ENCODE assay signal across 12 cellular contexts in the genomic region with DNA sequence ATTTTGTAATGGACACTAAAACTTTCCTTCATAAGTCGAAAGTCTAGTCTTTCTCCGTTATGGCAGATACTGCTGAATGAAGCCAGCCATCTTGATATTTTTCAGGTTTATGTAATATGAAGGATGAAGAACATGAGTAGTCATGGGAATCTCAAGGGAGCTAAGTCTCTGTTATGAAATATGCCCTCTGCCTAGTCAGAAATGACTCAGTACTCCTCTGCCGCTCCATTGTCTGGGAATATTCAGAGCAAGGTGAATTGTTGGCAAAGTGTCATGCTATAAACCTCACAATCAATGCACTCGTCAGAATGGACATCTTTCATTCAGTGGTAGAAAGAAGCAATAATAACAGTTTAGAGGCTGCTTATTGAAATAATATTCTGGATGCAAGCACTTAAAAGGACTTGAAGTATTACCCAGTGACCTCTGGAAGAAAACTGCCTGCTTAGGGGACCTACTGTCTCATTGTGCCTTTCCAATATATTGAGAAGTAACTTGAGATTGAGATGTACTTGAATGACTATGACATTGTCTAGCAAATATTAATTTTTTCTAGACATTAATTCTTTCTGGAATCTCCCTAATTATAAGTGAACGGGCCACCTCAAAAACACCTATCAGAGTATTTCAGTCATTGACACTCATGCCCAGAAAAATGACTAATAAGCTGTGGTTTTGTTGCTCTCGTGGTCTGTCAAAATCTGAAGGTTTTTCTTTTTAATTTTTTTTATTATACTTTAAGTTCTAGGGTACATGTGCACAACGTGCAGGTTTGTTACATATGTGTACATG.
"Had no signal": no experiment of that assay in that cellular context is flagged by ENCODE, and none has a peak within 500 bp of the region (broad histone marks: within the 10 kb centered on the region; RNA-seq: fewer than 3 reads in every experiment).

No MANE protein-coding gene starts in this region.

- H3K9me3 ChIP-seq: neutrophil, stomach, vagina had no signal

- H3K4me1 ChIP-seq: stomach, vagina had no signal

- ATAC-seq: left cardiac atrium; naive thymus-derived CD4-positive, alpha-beta T cell had no signal

- H3K36me3 ChIP-seq: neutrophil, stomach, vagina had no signal

- H3K27ac ChIP-seq: coronary artery, neutrophil, stomach, vagina had no signal

- H3K4me3 ChIP-seq: coronary artery, stomach, vagina had no signal

- DNase-seq: activated CD4-positive, alpha-beta T cell treated with anti-CD3 and anti-CD28 coated beads, Interleukin-2, amount 10 ng/mL, durations not matched to agents 24 days and 14 days; activated naive CD4-positive, alpha-beta T cell treated with Interleukin-2 at 50 U/mL for 16 hours; caudate nucleus; effector CD8-positive, alpha-beta T cell; immature natural killer cell; left cardiac atrium; naive thymus-derived CD4-positive, alpha-beta T cell; small intestine; stomach had no signal

- H3K27me3 ChIP-seq: neutrophil, stomach, vagina had no signal
